ENCODE assay signal across 11 cellular contexts in genomic region chr17:67836205-67836987, GRCh38. TPM values are rescaled to one million over a fixed set of nuclear protein-coding genes. Genes with fewer than 3 reads are reported as not detected.
DNase-seq lines count a peak whose midpoint lies in the region; ATAC-seq and TF ChIP-seq lines count a peak whose summit lies in the region.
"Had no signal": no experiment of that assay in that cellular context is flagged by ENCODE, and none has a peak within 500 bp of the region (broad histone marks: within the 10 kb centered on the region; RNA-seq: fewer than 3 reads in every experiment).

No MANE protein-coding gene starts in this region.

- CTCF ChIA-PET in OCI-LY7 (lab: Charles Lee; ENCODE audit: unreplicated experiment): no interaction called here

- no peak for ATAC-seq in HG02798 (IDR thresholded peaks at IDR 0.05; ENCODE audit: poor library complexity, unreplicated experiment)
- ATAC-seq: gastrocnemius medialis, HCT116, left lobe of liver had no signal

- H3K4me3 ChIP-seq in OCI-LY7 (ENCODE audit: low read depth, low read length, poor library complexity, severe bottlenecking) (no peak overlapping the region), smooth muscle cell (no peak overlapping the region)
- H3K4me3 ChIP-seq: gastrocnemius medialis had no signal

- no peaks in the 10 kb centered on the region for H3K9me2 ChIP-seq in OCI-LY7 (ENCODE audit: insufficient read depth, low read length)

- H3K27ac Mint-ChIP-seq in activated T-cell treated with anti-CD3 and anti-CD28 coated beads, Interleukin-2, amount 50 U/mL, for 24 hours: peak overlapping the region; percentile 72

- no peaks in the 10 kb centered on the region for H3K27me3 ChIP-seq in smooth muscle cell (ENCODE audit: low read depth)
- H3K27me3 ChIP-seq: gastrocnemius medialis had no signal

- H4K20me1 ChIP-seq in OCI-LY7 (ENCODE audit: insufficient read depth, low read length) (peaks cover 35% of the 10 kb centered on the region), smooth muscle cell (ENCODE audit: low read depth) (peaks cover 100% of the 10 kb centered on the region)

- H3K4me2 ChIP-seq in OCI-LY7 (ENCODE audit: low read length) (peak overlapping the region; percentile 10; the same call in 1 of the 2 replicates), smooth muscle cell (peak overlapping the region; percentile 47)

- H3K9me3 Mint-ChIP-seq in activated T-cell treated with anti-CD3 and anti-CD28 coated beads, Interleukin-2, amount 50 U/mL, for 24 hours: no peaks in the 10 kb centered on the region

- H3K9me3 ChIP-seq in OCI-LY7 (ENCODE audit: low read length) (no peaks in the 10 kb centered on the region), smooth muscle cell (replicated peaks; ENCODE audit: low read depth) (no peaks in the 10 kb centered on the region)
- H3K9me3 ChIP-seq: gastrocnemius medialis had no signal

- DNase-seq in activated T-cell treated with anti-CD3 and anti-CD28 coated beads, Interleukin-2, amount 50 U/mL, for 24 hours: no peak
- DNase-seq in activated T-cell treated with anti-CD3 and anti-CD28 coated beads, Interleukin-2, amount 50 U/mL, for 48 hours: no peak
- no peak for DNase-seq in OCI-LY7 (ENCODE audit: low spot score)
- DNase-seq in fibroblast of gingiva (ENCODE audit: low read depth): peak; percentile 27
- DNase-seq in smooth muscle cell (lab: John Stamatoyannopoulos, UW; ENCODE audit: unreplicated experiment): no peak
- DNase-seq in KBM-7: no peak
- DNase-seq in activated CD8-positive, alpha-beta memory T cell treated with anti-CD3 and anti-CD28 coated beads, Interleukin-2, amount 50 U/mL, for 48 hours: no peak
- DNase-seq: gastrocnemius medialis had no signal

- BruUV-seq in OCI-LY7 (replicated peaks; lab: Mats Ljungman, UMichigan): no TSS peak

- H3K4me1 ChIP-seq in OCI-LY7 (ENCODE audit: insufficient read depth, low read length, poor library complexity, severe bottlenecking) (peaks cover 49% of the 10 kb centered on the region), smooth muscle cell (ENCODE audit: low read depth) (peaks cover 10% of the 10 kb centered on the region)

- H3F3A ChIP-seq in smooth muscle cell (ENCODE audit: low read depth): no peaks in the 10 kb centered on the region

- TF ChIP-seq CTCF in OCI-LY7 (conservative IDR thresholded peaks at IDR 0.05; ENCODE audit: low read length): no peak
- no peak for TF ChIP-seq CTCF in smooth muscle cell (IDR thresholded peaks at IDR 0.05; ENCODE audit: borderline replicate concordance, insufficient read depth, poor library complexity, severe bottlenecking)

- peak overlapping the region; percentile 16 for H3K9ac ChIP-seq in smooth muscle cell (ENCODE audit: low read depth)

- H3K36me3 ChIP-seq in OCI-LY7 (ENCODE audit: insufficient read depth, low read length) (peaks cover 59% of the 10 kb centered on the region), smooth muscle cell (ENCODE audit: low read depth) (no peaks in the 10 kb centered on the region)
- H3K36me3 ChIP-seq: gastrocnemius medialis had no signal

- H2AFZ ChIP-seq in OCI-LY7 (ENCODE audit: low read length) (no peak overlapping the region), smooth muscle cell (ENCODE audit: low read depth) (no peak overlapping the region)

- peaks cover 76% of the 10 kb centered on the region for H3K4me1 Mint-ChIP-seq in activated T-cell treated with anti-CD3 and anti-CD28 coated beads, Interleukin-2, amount 50 U/mL, for 24 hours (ENCODE audit: low read depth)

- intact Hi-C loops in OCI-LY7 (cut with micrococcal nuclease; ENCODE audit: unreplicated experiment): no loop called here

- WGBS in smooth muscle cell (ENCODE audit: low lambda C conversion rate): 54% methylated on average over 4 of the region's 4 CpGs

- H3K79me2 ChIP-seq in OCI-LY7 (ENCODE audit: insufficient read depth, low read depth, low read length) (peaks cover 100% of the 10 kb centered on the region), smooth muscle cell (ENCODE audit: low read depth) (peaks cover 99% of the 10 kb centered on the region)

- H3K27ac ChIP-seq in OCI-LY7 (ENCODE audit: low read depth, low read length, poor library complexity, severe bottlenecking) (no peak overlapping the region), smooth muscle cell (ENCODE audit: low read depth) (peak overlapping the region; percentile 63)
- H3K27ac ChIP-seq: gastrocnemius medialis had no signal

- peaks cover 23% of the 10 kb centered on the region for H3K36me3 Mint-ChIP-seq in activated T-cell treated with anti-CD3 and anti-CD28 coated beads, Interleukin-2, amount 50 U/mL, for 24 hours (ENCODE audit: low read depth)

- H3K27me3 Mint-ChIP-seq in activated T-cell treated with anti-CD3 and anti-CD28 coated beads, Interleukin-2, amount 50 U/mL, for 24 hours: no peaks in the 10 kb centered on the region

- in situ Hi-C loops in KBM-7 (cut with MboI; ENCODE audit: low pct_unique_long_range_greater_than_20kb, low sequenced_read_pairs): no loop called here

- POLR2A ChIA-PET in OCI-LY7 (lab: Charles Lee): interaction anchor here (0.5 to 0.6 kb wide), 3 partner anchors 18 to 666 kb away, joined by 3 to 5 read pairs (median 5); no protein-coding TSS in a partner anchor

- peak overlapping the region; percentile 38 for H3K4me3 Mint-ChIP-seq in activated T-cell treated with anti-CD3 and anti-CD28 coated beads, Interleukin-2, amount 50 U/mL, for 24 hours

RNA-seq across cellular contexts. Expression of gene BPTF, which starts 11.1 kb away (rescaled TPM):
- total RNA-seq in OCI-LY7 (2014; rRNA removed; shearing (Covaris generic)): 86.1 and 104 TPM in 2 replicates
- total RNA-seq in OCI-LY7 (2022) (211 and 212 TPM in 2 replicates), smooth muscle cell (42.6 and 51.2 TPM in 2 replicates)
- polyA plus RNA-seq in smooth muscle cell: 26.8 and 38.7 TPM in 2 replicates
